Comparison of ENCODE assay signal across 1 cellular context in the genomic region with DNA sequence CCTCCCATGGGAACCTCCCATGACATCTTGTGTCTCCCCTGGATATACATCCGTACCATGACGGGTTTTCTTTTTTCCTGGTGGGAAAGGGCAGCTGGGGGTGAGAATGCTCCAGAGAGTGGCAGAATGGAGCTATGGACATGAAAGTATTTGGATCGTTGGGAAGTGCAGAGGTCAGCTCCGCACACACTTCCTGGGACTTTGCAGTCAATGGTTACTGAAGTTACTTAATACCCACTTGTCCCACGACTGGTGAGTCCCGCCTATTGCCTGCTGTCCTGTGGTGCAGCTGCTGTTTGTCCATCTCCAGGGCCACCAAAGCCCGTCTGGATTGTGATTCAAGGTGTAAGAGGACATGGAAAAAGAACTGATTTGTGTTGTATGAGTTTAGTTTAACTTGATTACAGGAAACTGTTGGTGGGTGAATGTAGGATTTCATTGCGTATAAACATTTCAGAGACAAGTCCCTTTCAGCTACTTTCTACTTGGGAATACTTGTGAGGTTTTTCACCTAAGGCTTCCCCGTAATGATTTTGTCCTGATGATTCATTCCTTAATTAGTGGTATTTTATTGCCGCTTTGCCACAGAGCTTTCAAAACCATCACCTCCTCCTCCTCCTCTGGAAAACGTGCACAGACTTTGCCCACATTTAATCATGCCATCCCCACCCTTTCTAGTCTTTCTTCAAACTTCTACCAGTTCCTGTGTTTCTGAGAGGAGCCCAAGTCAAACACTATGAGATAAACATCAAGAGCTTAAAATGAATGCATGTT.
TF ChIP-seq lines count a peak whose summit lies in the region.

No MANE protein-coding gene starts in this region.

TF ChIP-seq in HepG2, 621 proteins besides CTCF, POLR2A, EP300 and RAD21 (continued from another document and continues in another):
- TF ChIP-seq BCL3 (CRISPR knock-in tag; IDR thresholded peaks at IDR 0.05): no peak
- TF ChIP-seq SCMH1 (CRISPR knock-in tag; IDR thresholded peaks at IDR 0.05; ENCODE audit: borderline replicate concordance): no peak
- no peak for TF ChIP-seq AKNA (CRISPR knock-in tag; IDR thresholded peaks at IDR 0.05; ENCODE audit: borderline replicate concordance)
- peak; percentile 67 for TF ChIP-seq NR2F2 (IDR thresholded peaks at IDR 0.05; ENCODE audit: borderline replicate concordance, low read depth)
- no peak for TF ChIP-seq ZNF543 (CRISPR knock-in tag; IDR thresholded peaks at IDR 0.05)
- no peak for TF ChIP-seq PAF1 (CRISPR knock-in tag; IDR thresholded peaks at IDR 0.05)
- TF ChIP-seq KAT8 (CRISPR knock-in tag; IDR thresholded peaks at IDR 0.05): no peak
- no peak for TF ChIP-seq ZNF781 (CRISPR knock-in tag; IDR thresholded peaks at IDR 0.05; ENCODE audit: borderline replicate concordance, not compliant biosample characterization)
- TF ChIP-seq, protein P1, sequence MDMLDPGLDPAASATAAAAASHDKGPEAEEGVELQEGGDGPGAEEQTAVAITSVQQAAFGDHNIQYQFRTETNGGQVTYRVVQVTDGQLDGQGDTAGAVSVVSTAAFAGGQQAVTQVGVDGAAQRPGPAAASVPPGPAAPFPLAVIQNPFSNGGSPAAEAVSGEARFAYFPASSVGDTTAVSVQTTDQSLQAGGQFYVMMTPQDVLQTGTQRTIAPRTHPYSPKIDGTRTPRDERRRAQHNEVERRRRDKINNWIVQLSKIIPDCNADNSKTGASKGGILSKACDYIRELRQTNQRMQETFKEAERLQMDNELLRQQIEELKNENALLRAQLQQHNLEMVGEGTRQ (IDR thresholded peaks at IDR 0.05; ENCODE audit: low read depth, low read length): no peak
- TF ChIP-seq, protein P1 (CRISPR knock-in tag; IDR thresholded peaks at IDR 0.05; ENCODE audit: borderline replicate concordance): no peak
- no peak for TF ChIP-seq CBFB (CRISPR knock-in tag; IDR thresholded peaks at IDR 0.05)
- peak; percentile 51 for TF ChIP-seq GATAD2A (CRISPR knock-in tag; IDR thresholded peaks at IDR 0.05)
- TF ChIP-seq BCL6 (CRISPR knock-in tag; IDR thresholded peaks at IDR 0.05): peak; percentile 41; the same call in 1 of the 2 replicates
- no peak for TF ChIP-seq ZNF800 (CRISPR knock-in tag; IDR thresholded peaks at IDR 0.05)
- TF ChIP-seq, protein P2, sequence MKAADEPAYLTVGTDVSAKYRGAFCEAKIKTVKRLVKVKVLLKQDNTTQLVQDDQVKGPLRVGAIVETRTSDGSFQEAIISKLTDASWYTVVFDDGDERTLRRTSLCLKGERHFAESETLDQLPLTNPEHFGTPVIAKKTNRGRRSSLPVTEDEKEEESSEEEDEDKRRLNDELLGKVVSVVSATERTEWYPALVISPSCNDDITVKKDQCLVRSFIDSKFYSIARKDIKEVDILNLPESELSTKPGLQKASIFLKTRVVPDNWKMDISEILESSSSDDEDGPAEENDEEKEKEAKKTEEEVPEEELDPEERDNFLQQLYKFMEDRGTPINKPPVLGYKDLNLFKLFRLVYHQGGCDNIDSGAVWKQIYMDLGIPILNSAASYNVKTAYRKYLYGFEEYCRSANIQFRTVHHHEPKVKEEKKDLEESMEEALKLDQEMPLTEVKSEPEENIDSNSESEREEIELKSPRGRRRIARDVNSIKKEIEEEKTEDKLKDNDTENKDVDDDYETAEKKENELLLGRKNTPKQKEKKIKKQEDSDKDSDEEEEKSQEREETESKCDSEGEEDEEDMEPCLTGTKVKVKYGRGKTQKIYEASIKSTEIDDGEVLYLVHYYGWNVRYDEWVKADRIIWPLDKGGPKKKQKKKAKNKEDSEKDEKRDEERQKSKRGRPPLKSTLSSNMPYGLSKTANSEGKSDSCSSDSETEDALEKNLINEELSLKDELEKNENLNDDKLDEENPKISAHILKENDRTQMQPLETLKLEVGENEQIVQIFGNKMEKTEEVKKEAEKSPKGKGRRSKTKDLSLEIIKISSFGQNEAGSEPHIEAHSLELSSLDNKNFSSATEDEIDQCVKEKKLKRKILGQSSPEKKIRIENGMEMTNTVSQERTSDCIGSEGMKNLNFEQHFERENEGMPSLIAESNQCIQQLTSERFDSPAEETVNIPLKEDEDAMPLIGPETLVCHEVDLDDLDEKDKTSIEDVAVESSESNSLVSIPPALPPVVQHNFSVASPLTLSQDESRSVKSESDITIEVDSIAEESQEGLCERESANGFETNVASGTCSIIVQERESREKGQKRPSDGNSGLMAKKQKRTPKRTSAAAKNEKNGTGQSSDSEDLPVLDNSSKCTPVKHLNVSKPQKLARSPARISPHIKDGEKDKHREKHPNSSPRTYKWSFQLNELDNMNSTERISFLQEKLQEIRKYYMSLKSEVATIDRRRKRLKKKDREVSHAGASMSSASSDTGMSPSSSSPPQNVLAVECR (CRISPR knock-in tag; IDR thresholded peaks at IDR 0.05; ENCODE audit: borderline replicate concordance): no peak; the same call in 1 of the 2 replicates
- TF ChIP-seq ZBTB20 (CRISPR knock-in tag; IDR thresholded peaks at IDR 0.05; ENCODE audit: borderline replicate concordance, low read depth): peak; percentile 42; the same call in 1 of the 2 replicates
- TF ChIP-seq RBAK (CRISPR knock-in tag; IDR thresholded peaks at IDR 0.05): no peak
- TF ChIP-seq ZNF7 (CRISPR knock-in tag; IDR thresholded peaks at IDR 0.05): no peak
- TF ChIP-seq ZNF292 (CRISPR knock-in tag; IDR thresholded peaks at IDR 0.05; ENCODE audit: borderline replicate concordance, low read depth): peak; percentile 41; the same call in 1 of the 2 replicates
- no peak for TF ChIP-seq ZNF709 (CRISPR knock-in tag; IDR thresholded peaks at IDR 0.05)
- no peak for TF ChIP-seq ZNF33B (CRISPR knock-in tag; IDR thresholded peaks at IDR 0.05)
- TF ChIP-seq, protein P3, sequence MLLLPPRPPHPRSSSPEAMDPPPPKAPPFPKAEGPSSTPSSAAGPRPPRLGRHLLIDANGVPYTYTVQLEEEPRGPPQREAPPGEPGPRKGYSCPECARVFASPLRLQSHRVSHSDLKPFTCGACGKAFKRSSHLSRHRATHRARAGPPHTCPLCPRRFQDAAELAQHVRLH (CRISPR knock-in tag; IDR thresholded peaks at IDR 0.05; ENCODE audit: borderline replicate concordance, low read depth): no peak
- no peak for TF ChIP-seq JUN (CRISPR knock-in tag; IDR thresholded peaks at IDR 0.05)
- no peak; the same call in 1 of the 2 replicates for TF ChIP-seq ONECUT2 (CRISPR knock-in tag; IDR thresholded peaks at IDR 0.05)
- no peak for TF ChIP-seq ZNF143 (CRISPR knock-in tag; IDR thresholded peaks at IDR 0.05)
- TF ChIP-seq, protein P4, sequence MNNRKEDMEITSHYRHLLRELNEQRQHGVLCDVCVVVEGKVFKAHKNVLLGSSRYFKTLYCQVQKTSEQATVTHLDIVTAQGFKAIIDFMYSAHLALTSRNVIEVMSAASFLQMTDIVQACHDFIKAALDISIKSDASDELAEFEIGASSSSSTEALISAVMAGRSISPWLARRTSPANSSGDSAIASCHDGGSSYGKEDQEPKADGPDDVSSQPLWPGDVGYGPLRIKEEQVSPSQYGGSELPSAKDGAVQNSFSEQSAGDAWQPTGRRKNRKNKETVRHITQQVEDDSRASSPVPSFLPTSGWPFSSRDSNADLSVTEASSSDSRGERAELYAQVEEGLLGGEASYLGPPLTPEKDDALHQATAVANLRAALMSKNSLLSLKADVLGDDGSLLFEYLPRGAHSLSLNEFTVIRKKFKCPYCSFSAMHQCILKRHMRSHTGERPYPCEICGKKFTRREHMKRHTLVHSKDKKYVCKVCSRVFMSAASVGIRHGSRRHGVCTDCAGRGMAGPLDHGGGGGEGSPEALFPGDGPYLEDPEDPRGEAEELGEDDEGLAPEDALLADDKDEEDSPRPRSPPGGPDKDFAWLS (CRISPR knock-in tag; IDR thresholded peaks at IDR 0.05; ENCODE audit: borderline replicate concordance): no peak
- TF ChIP-seq, protein P5, sequence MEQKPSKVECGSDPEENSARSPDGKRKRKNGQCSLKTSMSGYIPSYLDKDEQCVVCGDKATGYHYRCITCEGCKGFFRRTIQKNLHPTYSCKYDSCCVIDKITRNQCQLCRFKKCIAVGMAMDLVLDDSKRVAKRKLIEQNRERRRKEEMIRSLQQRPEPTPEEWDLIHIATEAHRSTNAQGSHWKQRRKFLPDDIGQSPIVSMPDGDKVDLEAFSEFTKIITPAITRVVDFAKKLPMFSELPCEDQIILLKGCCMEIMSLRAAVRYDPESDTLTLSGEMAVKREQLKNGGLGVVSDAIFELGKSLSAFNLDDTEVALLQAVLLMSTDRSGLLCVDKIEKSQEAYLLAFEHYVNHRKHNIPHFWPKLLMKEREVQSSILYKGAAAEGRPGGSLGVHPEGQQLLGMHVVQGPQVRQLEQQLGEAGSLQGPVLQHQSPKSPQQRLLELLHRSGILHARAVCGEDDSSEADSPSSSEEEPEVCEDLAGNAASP (CRISPR knock-in tag; IDR thresholded peaks at IDR 0.05; ENCODE audit: borderline replicate concordance): peak; percentile 49; the same call in 1 of the 2 replicates
- TF ChIP-seq FOXP4 (CRISPR knock-in tag; IDR thresholded peaks at IDR 0.05): peak; percentile 42; the same call in 1 of the 2 replicates
- TF ChIP-seq ZNF572 (CRISPR knock-in tag; IDR thresholded peaks at IDR 0.05): no peak
- no peak for TF ChIP-seq ZBTB25 (CRISPR knock-in tag; IDR thresholded peaks at IDR 0.05)
